ENCODE assay signal across 8 cellular contexts in the genomic region with DNA sequence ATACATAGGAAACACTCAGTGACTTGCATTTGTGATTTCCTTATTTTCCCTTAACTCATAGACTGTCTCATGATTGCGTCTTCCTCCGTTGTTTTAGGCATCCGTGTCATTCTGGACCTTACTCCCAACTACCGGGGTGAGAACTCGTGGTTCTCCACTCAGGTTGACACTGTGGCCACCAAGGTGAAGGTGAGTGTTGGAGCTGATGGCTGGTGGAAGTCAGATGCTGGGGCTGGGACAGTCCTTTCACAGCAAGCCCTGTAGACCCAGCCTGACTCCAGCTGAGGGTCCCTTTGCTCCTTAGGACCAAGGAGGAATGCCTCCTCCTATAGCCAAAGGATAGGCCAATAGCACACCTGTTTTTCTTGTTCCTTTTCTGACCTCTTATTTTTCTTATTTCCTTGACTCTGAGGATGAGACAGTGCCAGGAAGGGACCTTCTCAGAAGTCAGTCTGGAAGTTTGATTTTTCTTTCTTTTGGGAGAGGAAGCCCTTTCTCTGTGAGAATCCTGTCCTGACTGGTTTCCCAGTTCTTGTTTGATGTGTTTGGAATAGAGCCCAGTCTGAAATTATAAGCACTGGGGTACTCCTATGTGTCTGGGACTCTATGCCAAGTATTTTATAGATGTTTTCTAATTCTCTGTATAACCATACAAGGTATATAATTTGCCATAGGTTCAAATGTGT. TPM values are rescaled to one million over a fixed set of nuclear protein-coding genes. Genes with fewer than 3 reads are reported as not detected.
DNase-seq lines count a peak whose midpoint lies in the region; ATAC-seq and TF ChIP-seq lines count a peak whose summit lies in the region.

No MANE protein-coding gene starts in this region.

- H2AFZ ChIP-seq in neural cell (ENCODE audit: low read depth, low read length) = no peak overlapping the region

- intact Hi-C loops in sciatic nerve (cut with DNase I) = no loop called here

- no peak for TF ChIP-seq EP300 in neural cell (conservative IDR thresholded peaks at IDR 0.05; ENCODE audit: poor library complexity, severe bottlenecking)

- peaks cover 51% of the 10 kb centered on the region for H3K79me2 ChIP-seq in neural cell (replicated peaks; ENCODE audit: insufficient read depth, low read length)

- ATAC-seq in sciatic nerve = no peak

- 92% methylated on average over 5 of the region's 5 CpGs for whole genome bisulfite sequencing in ectodermal cell, 2 experiments

- DNase-seq in NB4 (ENCODE audit: low read depth) = no peak
- DNase-seq in effector CD4-positive, alpha-beta T cell = no peak
- no peak for DNase-seq in sciatic nerve (ENCODE audit: low spot score)
- DNase-seq in activated CD8-positive, alpha-beta memory T cell treated with anti-CD3 and anti-CD28 coated beads, Interleukin-2, amount 50 U/mL, for 48 hours = no peak
- DNase-seq in KBM-7 = no peak

- H3F3A ChIP-seq in neural cell (ENCODE audit: insufficient read depth, low read length, poor library complexity, severe bottlenecking) = no peaks in the 10 kb centered on the region

- H3K27me3 ChIP-seq in BLaER1 (no peaks in the 10 kb centered on the region), ectodermal cell (ENCODE audit: control insufficient read depth, insufficient read depth, low read length, poor library complexity, severe bottlenecking) (no peaks in the 10 kb centered on the region), neural cell (ENCODE audit: insufficient read depth, low read depth, low read length) (no peaks in the 10 kb centered on the region)

- H3K4me1 ChIP-seq in BLaER1 = peaks cover 38% of the 10 kb centered on the region
- H3K4me1 ChIP-seq in ectodermal cell (ENCODE audit: control insufficient read depth, insufficient read depth, low read length) = peaks cover 33% of the 10 kb centered on the region

- H3K9ac ChIP-seq in BLaER1 (peak overlapping the region; percentile 99), neural cell (ENCODE audit: low read length) (peak overlapping the region; percentile 99)

- no peak for TF ChIP-seq RAD21 in neural cell (conservative IDR thresholded peaks at IDR 0.05)

- in situ Hi-C loops in KBM-7 (cut with MboI; ENCODE audit: low pct_unique_long_range_greater_than_20kb, low sequenced_read_pairs) = no loop called here

- H3K9me3 ChIP-seq in BLaER1 = no peaks in the 10 kb centered on the region
- no peaks in the 10 kb centered on the region for H3K9me3 ChIP-seq in ectodermal cell (ENCODE audit: control insufficient read depth, low read length)
- no peaks in the 10 kb centered on the region for H3K9me3 ChIP-seq in neural cell (ENCODE audit: low read length)

- no peak for TF ChIP-seq POLR2A in NB4 (IDR thresholded peaks at IDR 0.05; ENCODE audit: extremely low read depth, insufficient read length)

- H3K27ac ChIP-seq in BLaER1 (peak overlapping the region; percentile 99), ectodermal cell (ENCODE audit: insufficient read depth, low read depth, low read length, poor library complexity, severe bottlenecking) (peak overlapping the region; percentile 53), neural cell (ENCODE audit: low read length) (peak overlapping the region; percentile 99)

- H4K20me1 ChIP-seq in BLaER1 (peaks cover 62% of the 10 kb centered on the region), neural cell (ENCODE audit: insufficient read depth) (no peaks in the 10 kb centered on the region)

- no peaks in the 10 kb centered on the region for H3K9me2 ChIP-seq in neural cell (ENCODE audit: insufficient read depth, low read length)

- H3K4me3 ChIP-seq in BLaER1 (peak overlapping the region; percentile 97), NB4 (ENCODE audit: low read depth, low read length) (peak overlapping the region; percentile 99), ectodermal cell (ENCODE audit: insufficient read depth, low read depth, low read length) (peak overlapping the region; percentile 77), neural cell (ENCODE audit: low read length) (peak overlapping the region; percentile 90)

- peak overlapping the region; percentile 84 for H3K4me2 ChIP-seq in BLaER1
- peak overlapping the region; percentile 82 for H3K4me2 ChIP-seq in neural cell (ENCODE audit: low read length)

- H3K36me3 ChIP-seq in BLaER1 (peaks cover 77% of the 10 kb centered on the region), ectodermal cell (ENCODE audit: control insufficient read depth, insufficient read depth, low read length) (peaks cover 53% of the 10 kb centered on the region), neural cell (ENCODE audit: insufficient read depth, low read length) (peaks cover 16% of the 10 kb centered on the region)

- TF ChIP-seq CTCF in NB4 (IDR thresholded peaks at IDR 0.05; ENCODE audit: low read depth, low read length) = no peak
- TF ChIP-seq CTCF in neural cell (IDR thresholded peaks at IDR 0.05; ENCODE audit: poor library complexity, severe bottlenecking) = no peak

TF ChIP-seq in neural cell, 6 proteins besides CTCF, POLR2A, EP300 and RAD21:
- TF ChIP-seq MXI1 (conservative IDR thresholded peaks at IDR 0.05; ENCODE audit: poor library complexity, severe bottlenecking) = no peak
- no peak for TF ChIP-seq SMC3 (conservative IDR thresholded peaks at IDR 0.05; ENCODE audit: poor library complexity)
- no peak for TF ChIP-seq POLR2AphosphoS5 (IDR thresholded peaks at IDR 0.05)
- no peak for TF ChIP-seq EZH2 (IDR thresholded peaks at IDR 0.05; ENCODE audit: borderline replicate concordance, insufficient read depth, low read length, poor library complexity, severe bottlenecking)
- TF ChIP-seq TAF1 (IDR thresholded peaks at IDR 0.05; ENCODE audit: low read depth) = no peak
- no peak for TF ChIP-seq REST (IDR thresholded peaks at IDR 0.05; ENCODE audit: borderline replicate concordance)

RNA-seq across cellular contexts. Expression of gene SLC3A2, which starts 2.3 kb away (rescaled TPM):
- polyA plus RNA-seq in ectodermal cell (2013, experiment 1 of 4) = 174 TPM
- 183 TPM for polyA plus RNA-seq in ectodermal cell (2013, experiment 2 of 4)
- polyA plus RNA-seq in ectodermal cell (2013, experiment 3 of 4) = 116 TPM
- polyA plus RNA-seq in ectodermal cell (2013, experiment 4 of 4) = 130 TPM
- polyA plus RNA-seq in neural cell = 176 and 182 TPM in 2 replicates
- 89.8 and 110 TPM in 2 replicates for polyA minus RNA-seq in neural cell
- 102 TPM for total RNA-seq in sciatic nerve

RNA-seq across cellular contexts. Expression of gene CHRM1, which starts 38.2 kb away (rescaled TPM):
- polyA plus RNA-seq in ectodermal cell (2013, experiment 1 of 4) = not detected
- polyA plus RNA-seq in ectodermal cell (2013, experiment 2 of 4) = not detected
- 0.11 TPM for polyA plus RNA-seq in ectodermal cell (2013, experiment 3 of 4)
- not detected for polyA plus RNA-seq in ectodermal cell (2013, experiment 4 of 4)
- polyA plus RNA-seq in neural cell = not detected in 2 replicates
- not detected in 2 replicates for polyA minus RNA-seq in neural cell
- not detected for total RNA-seq in sciatic nerve

RNA-seq across cellular contexts. Expression of gene WDR74, which starts 43.6 kb away (rescaled TPM):
- polyA plus RNA-seq in ectodermal cell (2013, experiment 1 of 4) = 68.2 TPM
- 59.2 TPM for polyA plus RNA-seq in ectodermal cell (2013, experiment 2 of 4)
- 198 TPM for polyA plus RNA-seq in ectodermal cell (2013, experiment 3 of 4)
- polyA plus RNA-seq in ectodermal cell (2013, experiment 4 of 4) = 116 TPM
- 50.4 and 71.7 TPM in 2 replicates for polyA plus RNA-seq in neural cell
- 24.5 and 28.2 TPM in 2 replicates for polyA minus RNA-seq in neural cell
- total RNA-seq in sciatic nerve = 34.5 TPM

RNA-seq across cellular contexts. Expression of gene TEX54, which starts 50.3 kb away (rescaled TPM):
- not detected for polyA plus RNA-seq in ectodermal cell (2013, experiment 1 of 4)
- not detected for polyA plus RNA-seq in ectodermal cell (2013, experiment 2 of 4)
- polyA plus RNA-seq in ectodermal cell (2013, experiment 3 of 4) = not detected
- polyA plus RNA-seq in ectodermal cell (2013, experiment 4 of 4) = not detected
- polyA plus RNA-seq in neural cell = not detected in 2 replicates
- polyA minus RNA-seq in neural cell = not detected in 2 replicates
- not detected for total RNA-seq in sciatic nerve

RNA-seq across cellular contexts. Expression of gene STX5, which starts 51.1 kb away (rescaled TPM):
- polyA plus RNA-seq in ectodermal cell (2013, experiment 1 of 4) = 46.6 TPM
- 47.9 TPM for polyA plus RNA-seq in ectodermal cell (2013, experiment 2 of 4)
- polyA plus RNA-seq in ectodermal cell (2013, experiment 3 of 4) = 37.6 TPM
- 43.4 TPM for polyA plus RNA-seq in ectodermal cell (2013, experiment 4 of 4)
- 28.5 and 30.5 TPM in 2 replicates for polyA plus RNA-seq in neural cell
- 41.0 and 42.1 TPM in 2 replicates for polyA minus RNA-seq in neural cell
- total RNA-seq in sciatic nerve = 51.6 TPM
